In genomic region chr2:195017890-195018289, GRCh38 we compare ENCODE assay signal across 2 cellular contexts.
TF ChIP-seq lines count a peak whose summit lies in the region.

No MANE protein-coding gene starts in this region.

TF ChIP-seq in A549, 52 proteins besides CTCF, POLR2A, EP300 and RAD21 (continued from another document):
- no peak for TF ChIP-seq BCL3 (IDR thresholded peaks at IDR 0.05)
- TF ChIP-seq GATA3 (IDR thresholded peaks at IDR 0.05; ENCODE audit: borderline replicate concordance), result no peak
- no peak for TF ChIP-seq ZNF302 (CRISPR knock-in tag; IDR thresholded peaks at IDR 0.05)
- no peak for TF ChIP-seq HES2 (IDR thresholded peaks at IDR 0.05)
- TF ChIP-seq, protein P1, sequence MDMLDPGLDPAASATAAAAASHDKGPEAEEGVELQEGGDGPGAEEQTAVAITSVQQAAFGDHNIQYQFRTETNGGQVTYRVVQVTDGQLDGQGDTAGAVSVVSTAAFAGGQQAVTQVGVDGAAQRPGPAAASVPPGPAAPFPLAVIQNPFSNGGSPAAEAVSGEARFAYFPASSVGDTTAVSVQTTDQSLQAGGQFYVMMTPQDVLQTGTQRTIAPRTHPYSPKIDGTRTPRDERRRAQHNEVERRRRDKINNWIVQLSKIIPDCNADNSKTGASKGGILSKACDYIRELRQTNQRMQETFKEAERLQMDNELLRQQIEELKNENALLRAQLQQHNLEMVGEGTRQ (IDR thresholded peaks at IDR 0.05), result no peak
- no peak for TF ChIP-seq TFCP2L1 (CRISPR knock-in tag; IDR thresholded peaks at IDR 0.05)
- TF ChIP-seq ZSCAN20 (CRISPR knock-in tag; IDR thresholded peaks at IDR 0.05), result no peak
TF ChIP-seq in A549: peak in this region for 0.

TF ChIP-seq in neural cell, 6 proteins besides CTCF, POLR2A, EP300 and RAD21 (continued from another document):
- TF ChIP-seq SMC3 (conservative IDR thresholded peaks at IDR 0.05; ENCODE audit: poor library complexity), result no peak
- TF ChIP-seq EZH2 (IDR thresholded peaks at IDR 0.05; ENCODE audit: borderline replicate concordance, insufficient read depth, low read length, poor library complexity, severe bottlenecking), result no peak
- TF ChIP-seq TAF1 (IDR thresholded peaks at IDR 0.05; ENCODE audit: low read depth), result no peak
- TF ChIP-seq POLR2AphosphoS5 (IDR thresholded peaks at IDR 0.05), result no peak
